ENCODE assay signal across 30 cellular contexts in the genomic region with DNA sequence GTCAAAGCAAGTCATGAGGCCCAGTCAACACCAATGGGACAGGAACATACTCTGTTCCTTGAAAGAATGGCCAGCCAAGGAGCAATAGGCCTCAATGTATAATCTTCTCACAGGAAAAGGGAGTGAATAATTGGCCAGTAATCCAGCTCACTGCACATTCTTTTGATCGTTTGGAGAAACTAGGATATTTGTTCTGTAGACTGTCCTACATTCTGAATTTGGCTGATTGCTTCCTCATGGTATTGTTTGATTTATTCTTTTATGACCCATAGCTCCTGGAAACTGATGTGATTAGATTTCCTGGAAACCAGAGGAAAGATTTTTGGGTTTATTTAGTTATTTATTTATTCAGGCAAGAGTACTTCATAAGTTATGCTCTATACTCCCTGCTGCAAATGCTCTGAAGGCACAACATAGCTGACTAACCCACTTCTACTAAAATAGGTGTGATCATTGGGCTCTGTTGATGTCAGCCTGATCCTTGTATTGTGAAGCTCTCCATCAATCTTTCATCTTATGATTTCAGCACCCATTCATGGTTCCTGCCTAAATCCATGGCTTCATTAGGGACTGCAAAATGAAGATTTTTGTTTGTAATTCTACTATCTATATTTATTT.
DNase-seq lines count a peak whose midpoint lies in the region; ATAC-seq and TF ChIP-seq lines count a peak whose summit lies in the region.
"Had no signal": no experiment of that assay in that cellular context is flagged by ENCODE, and none has a peak within 500 bp of the region (broad histone marks: within the 10 kb centered on the region; RNA-seq: fewer than 3 reads in every experiment).

No MANE protein-coding gene starts in this region.

- no peak overlapping the region for H3K4me3 Mint-ChIP-seq in HFFc6
- H3K4me3 Mint-ChIP-seq: CD8-positive, alpha-beta memory T cell; dendritic cell treated with granulocyte-macrophage colony-stimulating factor and Interleukin-4, amounts not matched to agents 40 ng/mL and 50 ng/mL, for 4 days; endodermal cell; memory B cell had no signal

- in situ Hi-C loops in brain microvascular endothelial cell (cut with HindIII; ENCODE audit: low pct_ligation_motif_present, low sequenced_read_pairs) = no loop called here

- H2BK12ac ChIP-seq in trophoblast cell (ENCODE audit: low read length) = no peak overlapping the region

- 0 out of 2 replicates have a peak, but pooled peaks cover 4% of the 10 kb centered on the region for H3K36me3 Mint-ChIP-seq in HFFc6 (ENCODE audit: low read depth)
- H3K36me3 Mint-ChIP-seq: activated naive CD4-positive, alpha-beta T cell treated with anti-CD3 and anti-CD28 coated beads, Interleukin-2, amount 50 U/mL, for 72 hours; CD8-positive, alpha-beta memory T cell; memory B cell had no signal

- no peak overlapping the region for H3K9ac ChIP-seq in trophoblast cell (ENCODE audit: low read length)

- no peak overlapping the region for H4K91ac ChIP-seq in trophoblast cell (ENCODE audit: low read depth, low read length)

- H3K4me3 ChIP-seq in brain microvascular endothelial cell (ENCODE audit: low read depth, low read length) = no peak overlapping the region
- no peak overlapping the region for H3K4me3 ChIP-seq in fibroblast of the aortic adventitia (ENCODE audit: low read depth, low read length)
- peak overlapping the region; percentile 28 for H3K4me3 ChIP-seq in trophoblast cell (ENCODE audit: low read depth, low read length)
- H3K4me3 ChIP-seq: esophagus muscularis mucosa, GM12878, HAP-1, left lung, right lobe of liver, tibial artery had no signal

- no peak for TF ChIP-seq CTCF in HFFc6 (IDR thresholded peaks at IDR 0.05)
- no peak for TF ChIP-seq CTCF in brain microvascular endothelial cell (IDR thresholded peaks at IDR 0.05; ENCODE audit: low read depth, low read length, missing control alignments)
- no peak for TF ChIP-seq CTCF in fibroblast of the aortic adventitia (IDR thresholded peaks at IDR 0.05; ENCODE audit: insufficient read depth, low read length)

- H3K23ac ChIP-seq in trophoblast cell (ENCODE audit: low read length) = no peak overlapping the region

- no peak overlapping the region for H2BK120ac ChIP-seq in trophoblast cell (ENCODE audit: insufficient read depth, low read length, poor library complexity)

- no peaks in the 10 kb centered on the region for H3K9me3 Mint-ChIP-seq in HFFc6
- H3K9me3 Mint-ChIP-seq: activated naive CD4-positive, alpha-beta T cell treated with anti-CD3 and anti-CD28 coated beads, Interleukin-2, amount 50 U/mL, for 72 hours; activated T-helper 2 cell treated with anti-CD3 and anti-CD28 coated beads, Interferon-gamma antibody, Interleukin-2, Interleukin-4, amounts not matched to agents 10 μg/mL and 5 μg/mL and 100 μg/mL, durations not matched to agents 14 hours and 24 hours and 36 hours; endodermal cell; memory B cell had no signal

- no peaks in the 10 kb centered on the region for H3K79me2 ChIP-seq in trophoblast cell (ENCODE audit: control insufficient read depth, insufficient read depth, low read length, poor library complexity)

- no CpG with 5 or more reads among the region's 1 CpG for WGBS in trophoblast cell (ENCODE audit: extremely low coverage, insufficient coverage, insufficient read length)

- no peaks in the 10 kb centered on the region for H3K79me1 ChIP-seq in trophoblast cell (ENCODE audit: low read length)

- H4K12ac ChIP-seq in trophoblast cell (ENCODE audit: low read depth, low read length) = no peak overlapping the region

- no peak overlapping the region for H3K4me2 ChIP-seq in trophoblast cell (ENCODE audit: low read length)

- no peak overlapping the region for H3K4ac ChIP-seq in trophoblast cell (ENCODE audit: low read depth, low read length)

- no peak overlapping the region for H2AFZ ChIP-seq in trophoblast cell (ENCODE audit: insufficient read depth, low read length, poor library complexity)

- no peak overlapping the region for H3K27ac Mint-ChIP-seq in HFFc6
- H3K27ac Mint-ChIP-seq: activated naive CD4-positive, alpha-beta T cell treated with anti-CD3 and anti-CD28 coated beads, Interleukin-2, amount 50 U/mL, for 72 hours; activated T-helper 2 cell treated with anti-CD3 and anti-CD28 coated beads, Interferon-gamma antibody, Interleukin-2, Interleukin-4, amounts not matched to agents 10 μg/mL and 5 μg/mL and 100 μg/mL, durations not matched to agents 14 hours and 24 hours and 36 hours; CD8-positive, alpha-beta memory T cell; dendritic cell treated with granulocyte-macrophage colony-stimulating factor and Interleukin-4, amounts not matched to agents 40 ng/mL and 50 ng/mL, for 4 days; endodermal cell; memory B cell had no signal

- no peaks in the 10 kb centered on the region for H3K4me1 ChIP-seq in trophoblast cell (ENCODE audit: control insufficient read depth in 1 of 2, insufficient read depth in 2 of 2, low read length in 2 of 2)
- H3K4me1 ChIP-seq: HAP-1, left lung, right lobe of liver had no signal

- no peaks in the 10 kb centered on the region for H3K27me3 Mint-ChIP-seq in HFFc6 (ENCODE audit: insufficient read depth)
- H3K27me3 Mint-ChIP-seq: dendritic cell treated with granulocyte-macrophage colony-stimulating factor and Interleukin-4, amounts not matched to agents 40 ng/mL and 50 ng/mL, for 4 days; memory B cell had no signal

- H2AK5ac ChIP-seq in trophoblast cell (ENCODE audit: low read length) = no peak overlapping the region

- H3K9me3 ChIP-seq in trophoblast cell (ENCODE audit: insufficient read depth, low read depth, low read length) = peaks cover 2% of the 10 kb centered on the region
- H3K9me3 ChIP-seq: esophagus muscularis mucosa, HAP-1, left lung, right lobe of liver, tibial artery had no signal

- H3K4me1 Mint-ChIP-seq in HFFc6 (ENCODE audit: low read depth) = peaks cover 28% of the 10 kb centered on the region
- H3K4me1 Mint-ChIP-seq: CD8-positive, alpha-beta memory T cell; endodermal cell; memory B cell had no signal

- ATAC-seq in GM19467 (IDR thresholded peaks at IDR 0.05; ENCODE audit: unreplicated experiment) = no peak
- ATAC-seq: activated naive CD4-positive, alpha-beta T cell treated with anti-CD3 and anti-CD28 coated beads, Interleukin-2, amount 50 U/mL, for 72 hours; GM12878; left lung; right lobe of liver had no signal

- no peak overlapping the region for H3K27ac ChIP-seq in brain microvascular endothelial cell
- H3K27ac ChIP-seq in trophoblast cell (ENCODE audit: low read depth, low read length) = no peak overlapping the region
- H3K27ac ChIP-seq: esophagus muscularis mucosa, left lung, right lobe of liver, tibial artery had no signal

- DNase-seq in HFFc6 (peak; percentile 14), brain microvascular endothelial cell (peak; percentile 17), fibroblast of the aortic adventitia (ENCODE audit: low read depth) (peak; percentile 60), trophoblast cell (no peak), NCI-H2196 (lab: John Stamatoyannopoulos, UW; ENCODE audit: unreplicated experiment) (no peak), mucosa of gallbladder (ENCODE audit: low spot score) (no peak), RKO (ENCODE audit: low spot score) (no peak)
- DNase-seq: activated CD4-positive, alpha-beta T cell treated with anti-CD3 and anti-CD28 coated beads for 48 hours; activated CD8-positive, alpha-beta memory T cell treated with anti-CD3 and anti-CD28 coated beads for 24 hours; activated T-cell treated with anti-CD3 and anti-CD28 coated beads for 4 hours; caudate nucleus; CD8-positive, alpha-beta memory T cell; DMS 273 treated with DMSO at 0.1 percent for 48 hours; endodermal cell; left lung; NCI-H1694; NCI-H446 treated with DMSO at 0.1 percent for 48 hours; NCI-H774; right lobe of liver; stimulated activated CD4-positive, alpha-beta T cell treated with anti-CD3 and anti-CD28 coated beads, Interleukin-4, amount 100 ng/mL, for 24 hours; T-helper 9 cell; tibial artery had no signal

- H2BK5ac ChIP-seq in trophoblast cell (ENCODE audit: low read depth, low read length, poor library complexity) = no peak overlapping the region

- H3K36me3 ChIP-seq in brain microvascular endothelial cell (replicated peaks) (no peaks in the 10 kb centered on the region), trophoblast cell (ENCODE audit: control insufficient read depth in 1 of 2, insufficient read depth in 2 of 2, low read length in 2 of 2) (no peaks in the 10 kb centered on the region)
- H3K36me3 ChIP-seq: esophagus muscularis mucosa, HAP-1, left lung, right lobe of liver, tibial artery had no signal

- no peak overlapping the region for H3K18ac ChIP-seq in trophoblast cell (ENCODE audit: low read length)

- no peak overlapping the region for H4K8ac ChIP-seq in trophoblast cell (ENCODE audit: low read depth, low read length)

- no peak overlapping the region for H3K14ac ChIP-seq in trophoblast cell (ENCODE audit: low read length)

- H3K27me3 ChIP-seq in brain microvascular endothelial cell (replicated peaks) = no peaks in the 10 kb centered on the region
- H3K27me3 ChIP-seq in trophoblast cell (ENCODE audit: insufficient read depth, low read length) = no peaks in the 10 kb centered on the region
- H3K27me3 ChIP-seq: esophagus muscularis mucosa, left lung, right lobe of liver, tibial artery had no signal

Comparison
In these comparisons a context has a peak if more than half of its experiments do, and no peak if none do; other contexts are left out.
1. DNase-seq: peak in HFFc6 (single experiment), brain microvascular endothelial cell (single experiment) and fibroblast of the aortic adventitia (single experiment); none in trophoblast cell (0 of 2), NCI-H2196 (single experiment), mucosa of gallbladder (single experiment) and RKO (single experiment).